14 cellular contexts compared by ENCODE assay signal in the genomic region with DNA sequence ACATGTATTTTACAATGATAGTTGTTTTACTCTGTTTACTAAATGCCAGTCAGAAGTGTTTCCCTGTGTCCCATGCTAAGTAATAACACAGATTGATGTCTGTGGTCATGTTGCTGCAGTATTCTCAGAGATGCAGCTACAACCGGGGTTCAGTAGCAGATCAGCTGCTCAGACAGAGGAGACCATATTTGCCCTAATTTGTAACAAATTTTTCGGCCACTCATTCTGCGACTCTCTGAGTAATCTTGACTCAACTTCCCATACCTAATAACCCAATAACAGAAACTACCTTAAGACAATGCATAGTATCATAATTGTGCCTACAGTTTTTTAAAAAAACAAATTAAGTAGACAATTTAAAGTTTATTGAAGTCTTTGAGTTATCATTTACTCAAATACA. TPM values are rescaled to one million over a fixed set of nuclear protein-coding genes. Genes with fewer than 3 reads are reported as not detected.
DNase-seq lines count a peak whose midpoint lies in the region; ATAC-seq, FAIRE-seq and TF ChIP-seq lines count a peak whose summit lies in the region.
"Had no signal": no experiment of that assay in that cellular context is flagged by ENCODE, and none has a peak within 500 bp of the region (broad histone marks: within the 10 kb centered on the region; RNA-seq: fewer than 3 reads in every experiment).

No MANE protein-coding gene starts in this region.

- H3K27ac Mint-ChIP-seq in activated CD4-positive, alpha-beta memory T cell treated with anti-CD3 and anti-CD28 coated beads for 36 hours = no peak overlapping the region
- no peak overlapping the region for H3K27ac Mint-ChIP-seq in activated CD4-positive, alpha-beta memory T cell treated with anti-CD3 and anti-CD28 coated beads, Interleukin-2, amount 10 ng/mL, durations not matched to agents 7 days and 5 days

- no peaks in the 10 kb centered on the region for H3K9me1 ChIP-seq in K562 (ENCODE audit: control insufficient read depth, insufficient read depth, low read length)

- H3K4me1 ChIP-seq in K562 (replicated peaks in 1 of 2; ENCODE audit: control insufficient read depth in 2 of 2, insufficient read depth in 2 of 2, low read length in 2 of 2) = peaks cover 0 to 3% of the 10 kb centered on the region in 2 experiments; a peak in 2 of 5 replicates
- H3K4me1 ChIP-seq: A549 had no signal

- H3K27ac ChIP-seq in K562 (ENCODE audit: extremely low read depth, low read depth, low read length) = no peak overlapping the region
- H3K27ac ChIP-seq: A549 had no signal

- H4K20me1 ChIP-seq in K562 (replicated peaks; ENCODE audit: control insufficient read depth, insufficient read depth, low read length) = peaks cover 12% of the 10 kb centered on the region; the same call in 1 of the 2 replicates

- no peak for TF ChIP-seq CTCF in K562 (IDR thresholded peaks at IDR 0.05 in 2 of 3, conservative IDR thresholded peaks at IDR 0.05 in 1 of 3; ENCODE audit: insufficient read depth in 2 of 3, low read depth in 1 of 3, low read length in 3 of 3)

- no peaks in the 10 kb centered on the region for H3K27me3 Mint-ChIP-seq in activated CD4-positive, alpha-beta memory T cell treated with anti-CD3 and anti-CD28 coated beads for 36 hours
- H3K27me3 Mint-ChIP-seq in activated CD4-positive, alpha-beta memory T cell treated with anti-CD3 and anti-CD28 coated beads, Interleukin-2, amount 10 ng/mL, durations not matched to agents 7 days and 5 days = no peaks in the 10 kb centered on the region

- no peaks in the 10 kb centered on the region for H3K9me3 Mint-ChIP-seq in activated CD4-positive, alpha-beta memory T cell treated with anti-CD3 and anti-CD28 coated beads for 36 hours
- H3K9me3 Mint-ChIP-seq in activated CD4-positive, alpha-beta memory T cell treated with anti-CD3 and anti-CD28 coated beads, Interleukin-2, amount 10 ng/mL, durations not matched to agents 7 days and 5 days = no peaks in the 10 kb centered on the region

- no TSS peak for BruUV-seq in K562 (replicated peaks; lab: Mats Ljungman, UMichigan)

- H2AFZ ChIP-seq in K562 (ENCODE audit: low read depth, low read length) = no peak overlapping the region

- H3K4me2 ChIP-seq in K562 (ENCODE audit: insufficient read depth, low read length) = no peak overlapping the region
- H3K4me2 ChIP-seq: A549 had no signal

- no peak overlapping the region for H3K4me3 Mint-ChIP-seq in activated CD4-positive, alpha-beta memory T cell treated with anti-CD3 and anti-CD28 coated beads for 36 hours
- no peak overlapping the region for H3K4me3 Mint-ChIP-seq in activated CD4-positive, alpha-beta memory T cell treated with anti-CD3 and anti-CD28 coated beads, Interleukin-2, amount 10 ng/mL, durations not matched to agents 7 days and 5 days

- H3K4me1 Mint-ChIP-seq in activated CD4-positive, alpha-beta memory T cell treated with anti-CD3 and anti-CD28 coated beads for 36 hours (ENCODE audit: low read depth) = peaks cover 32% of the 10 kb centered on the region
- peaks cover 31% of the 10 kb centered on the region for H3K4me1 Mint-ChIP-seq in activated CD4-positive, alpha-beta memory T cell treated with anti-CD3 and anti-CD28 coated beads, Interleukin-2, amount 10 ng/mL, durations not matched to agents 7 days and 5 days

- DNase-seq in activated CD4-positive, alpha-beta memory T cell treated with anti-CD3 and anti-CD28 coated beads for 36 hours = peak; percentile 37
- no peak for DNase-seq in activated CD4-positive, alpha-beta memory T cell treated with anti-CD3 and anti-CD28 coated beads, Interleukin-2, amount 10 ng/mL, durations not matched to agents 7 days and 5 days
- DNase-seq in K562 (ENCODE audit: extremely low read depth in 1 of 4, low spot score in 3 of 4) (no peak), cerebellar cortex (ENCODE audit: low spot score) (no peak), NCI-H2171 treated with DMSO at 0.1 percent for 48 hours (lab: John Stamatoyannopoulos, UW) (no peak)
- no peak for DNase-seq in effector CD8-positive, alpha-beta T cell (lab: John Stamatoyannopoulos, UW)
- DNase-seq: EL, heart right ventricle, mesenchymal stem cell, MG63, NCI-H82 had no signal

- FAIRE-seq in K562 (lab: Jason Lieb, UNC) = no peak
- FAIRE-seq: A549 had no signal

- H3K36me3 ChIP-seq in K562 (ENCODE audit: control insufficient read depth, insufficient read depth, low read length) = no peaks in the 10 kb centered on the region
- H3K36me3 ChIP-seq: MG63 had no signal

- H3K27me3 ChIP-seq in K562 (ENCODE audit: control insufficient read depth in 2 of 2, insufficient read depth in 2 of 2, low read length in 2 of 2) = no peaks in the 10 kb centered on the region
- H3K27me3 ChIP-seq: heart right ventricle, MG63 had no signal

- in situ Hi-C loops in K562 (cut with MboI) = no loop called here

- WGBS in K562 (ENCODE audit: insufficient coverage, low coverage, missing lambda C conversion rate) = 68% methylated on average over 3 of the region's 3 CpGs

- no peak for TF ChIP-seq RAD21 in K562 (CRISPR knock-in tag; conservative IDR thresholded peaks at IDR 0.05 in 1 of 2, IDR thresholded peaks at IDR 0.05 in 1 of 2)

- no peak for TF ChIP-seq EP300 in K562 (IDR thresholded peaks at IDR 0.05; ENCODE audit: low read length)

- peaks cover 7% of the 10 kb centered on the region for H3K36me3 Mint-ChIP-seq in activated CD4-positive, alpha-beta memory T cell treated with anti-CD3 and anti-CD28 coated beads for 36 hours
- H3K36me3 Mint-ChIP-seq in activated CD4-positive, alpha-beta memory T cell treated with anti-CD3 and anti-CD28 coated beads, Interleukin-2, amount 10 ng/mL, durations not matched to agents 7 days and 5 days (ENCODE audit: low read depth) = peaks cover 58% of the 10 kb centered on the region

- ATAC-seq in GM21360 (IDR thresholded peaks at IDR 0.05; ENCODE audit: unreplicated experiment) (peak; percentile 67), HG03064 (IDR thresholded peaks at IDR 0.05; ENCODE audit: low read depth, unreplicated experiment) (peak; percentile 55), K562 (peak; percentile 11; the same call in 1 of the 3 replicates)
- ATAC-seq: A549, heart right ventricle had no signal

- H3K9me3 ChIP-seq in K562 (replicated peaks; ENCODE audit: control insufficient read depth, insufficient read depth, low read depth, low read length) = no peaks in the 10 kb centered on the region
- H3K9me3 ChIP-seq: A549, heart right ventricle, MG63 had no signal

- intact Hi-C loops in activated CD4-positive, alpha-beta memory T cell treated with anti-CD3 and anti-CD28 coated beads for 36 hours (cut with micrococcal nuclease) = loop anchor here (2.0 kb wide), 1 partner anchor 51 kb away; no protein-coding TSS in a partner anchor
- intact Hi-C loops in K562 (cut with micrococcal nuclease) = no loop called here

- no peak for TF ChIP-seq POLR2A in K562 (conservative IDR thresholded peaks at IDR 0.05)

- POLR2A ChIA-PET in activated CD4-positive, alpha-beta memory T cell treated with anti-CD3 and anti-CD28 coated beads for 36 hours (lab: Charles Lee) = no interaction called here
- POLR2A ChIA-PET in activated CD4-positive, alpha-beta memory T cell treated with anti-CD3 and anti-CD28 coated beads, Interleukin-2, amount 10 ng/mL, durations not matched to agents 7 days and 5 days (lab: Charles Lee) = interaction anchor here (0.6 to 1.3 kb wide), 3 partner anchors 30 to 49 kb away, joined by 3 read pairs; no protein-coding TSS in a partner anchor
- POLR2A ChIA-PET in K562 (lab: Yijun Ruan, JAX) = interaction anchor here (0.6 to 2.4 kb wide), 2 partner anchors 22 to 32 kb away, joined by 3 to 10 read pairs; partner anchors contain the start of gene NIBAN1

- H3K4me3 ChIP-seq in K562 = no peak overlapping the region
- H3K4me3 ChIP-seq: A549, heart right ventricle, MG63 had no signal

- no peaks in the 10 kb centered on the region; the same call in 2 of the 3 replicates for H3K79me2 ChIP-seq in K562 (ENCODE audit: control insufficient read depth, insufficient read depth, low read length)

- no peak overlapping the region for H3K9ac ChIP-seq in K562 (ENCODE audit: insufficient read depth in 1 of 2, low read depth in 2 of 2, low read length in 2 of 2)

- CTCF ChIA-PET in activated CD4-positive, alpha-beta memory T cell treated with anti-CD3 and anti-CD28 coated beads for 36 hours (lab: Charles Lee) = no interaction called here
- CTCF ChIA-PET in activated CD4-positive, alpha-beta memory T cell treated with anti-CD3 and anti-CD28 coated beads, Interleukin-2, amount 10 ng/mL, durations not matched to agents 7 days and 5 days (lab: Charles Lee) = no interaction called here
- CTCF ChIA-PET in K562 (lab: Yijun Ruan, JAX; ENCODE audit: low intra/inter-chr PET ratio) = no interaction called here

TF ChIP-seq in K562, 482 proteins besides CTCF, POLR2A, EP300 and RAD21 (continues in another document):
- no peak for TF ChIP-seq PHTF2 (CRISPR knock-in tag; IDR thresholded peaks at IDR 0.05)

RNA-seq across cellular contexts. Expression of gene NIBAN1, which starts 32.6 kb away (rescaled TPM):
- 10 to 100 TPM; 18.7 to 19.8 TPM for total RNA-seq in activated CD4-positive, alpha-beta memory T cell treated with anti-CD3 and anti-CD28 coated beads for 36 hours
- 10 to 100 TPM; 68.8 to 71.7 TPM for total RNA-seq in activated CD4-positive, alpha-beta memory T cell treated with anti-CD3 and anti-CD28 coated beads, Interleukin-2, amount 10 ng/mL, durations not matched to agents 7 days and 5 days
- 5.4 and 20.3 TPM in 2 replicates for total RNA-seq in K562 (2011; cell fraction: chromatin; rRNA removed; ENCODE audit: low replicate concordance)
- 3.2 and 5.7 TPM in 2 replicates for total RNA-seq in K562 (2011; cell fraction: nucleolus; rRNA removed)
- 10.4 and 16.7 TPM in 2 replicates for total RNA-seq in K562 (2011; cell fraction: nucleoplasm; rRNA removed)
- total RNA-seq in K562 (2014; rRNA removed) (16.2 and 17.8 TPM in 2 replicates), K562 (2014; rRNA removed; fragmentation: Illumina TruSeq; extraction: Trizol) (19.8 and 25.5 TPM in 2 replicates), K562 (2015; rRNA removed; fragmentation: Illumina TruSeq; extraction: Trizol) (15.3 and 15.9 TPM in 2 replicates), K562 (2021) (20.4 and 26.6 TPM in 2 replicates)
- polyA plus RNA-seq in K562 (2011; rRNA removed) (1.5 and 2.6 TPM in 2 replicates), K562 (2014; fragmentation: Illumina TruSeq; extraction: Trizol) (19.3 and 20.3 TPM in 2 replicates), K562 (2014; fragmentation: Nextera tagmentation; extraction: Ambion mirVana) (1 to 10 TPM; 3.5 TPM), K562 (2014; rRNA removed) (12.4 and 16.2 TPM in 2 replicates)
- 0.73 and 1.7 TPM in 2 replicates for polyA plus RNA-seq in K562 (2011; cell fraction: cytosol; rRNA removed)
- 2.3 and 4.7 TPM in 2 replicates for polyA plus RNA-seq in K562 (2011; cell fraction: nucleus; rRNA removed)
- polyA plus RNA-seq in K562 (2012) = 12.0 and 48.0 TPM in 2 replicates
- 2.2 and 5.9 TPM in 2 replicates for polyA minus RNA-seq in K562 (2011; rRNA and poly(A)+ RNA removed)
- 1.3 and 2.1 TPM in 2 replicates for polyA minus RNA-seq in K562 (2011; cell fraction: cytosol; rRNA and poly(A)+ RNA removed)
- 2.3 and 8.1 TPM in 2 replicates for polyA minus RNA-seq in K562 (2011; cell fraction: nucleus; rRNA and poly(A)+ RNA removed)

Comparison
In these comparisons a context has a peak if more than half of its experiments do, and no peak if none do; other contexts are left out.
1. ATAC-seq: peak in every context shown above with its lines; median percentile 67 in GM21360; 55 in HG03064; 11 in K562.